ENCODE assay signal across 15 cellular contexts in genomic region chr11:8642226-8642625, GRCh38. TPM values are rescaled to one million over a fixed set of nuclear protein-coding genes. Genes with fewer than 3 reads are reported as not detected.
"Had no signal": no experiment of that assay in that cellular context is flagged by ENCODE, and none has a peak within 500 bp of the region (broad histone marks: within the 10 kb centered on the region; RNA-seq: fewer than 3 reads in every experiment).

No MANE protein-coding gene starts in this region.

- H3K27ac Mint-ChIP-seq: activated CD4-positive, alpha-beta memory T cell treated with anti-CD3 and anti-CD28 coated beads, Interleukin-2, amount 10 ng/mL, durations not matched to agents 7 days and 5 days; activated naive CD8-positive, alpha-beta T cell treated with anti-CD3 and anti-CD28 coated beads, Interleukin-2, amount 50 U/mL, for 24 hours; type B pancreatic cell had no signal

- H3K27me3 ChIP-seq: ascending aorta, cardiac muscle cell, ovary, suprapubic skin had no signal

- H3K4me1 Mint-ChIP-seq: neural crest cell had no signal

- H3K27ac ChIP-seq: ascending aorta, cardiac muscle cell, ovary, suprapubic skin had no signal

- H3K27me3 Mint-ChIP-seq: activated CD4-positive, alpha-beta memory T cell treated with anti-CD3 and anti-CD28 coated beads, Interleukin-2, amount 10 ng/mL, durations not matched to agents 7 days and 5 days; activated naive CD8-positive, alpha-beta T cell treated with anti-CD3 and anti-CD28 coated beads, Interleukin-2, amount 50 U/mL, for 24 hours; type B pancreatic cell had no signal

- H3K36me3 ChIP-seq: ovary had no signal

- H3K4me3 ChIP-seq: ascending aorta, cardiac muscle cell, ovary, suprapubic skin had no signal

- H3K9me3 ChIP-seq: ascending aorta, ovary, suprapubic skin had no signal

- ATAC-seq: left ventricle myocardium superior; stimulated activated naive CD8-positive, alpha-beta T cell treated with anti-CD3 and anti-CD28 coated beads, Interleukin-15, Interleukin-2, amounts not matched to agents 100 U/mL and 50 U/mL, for 24 hours had no signal

- H3K4me1 ChIP-seq: ascending aorta, suprapubic skin had no signal

- H3K4me3 Mint-ChIP-seq: activated CD4-positive, alpha-beta memory T cell treated with anti-CD3 and anti-CD28 coated beads, Interleukin-2, amount 10 ng/mL, durations not matched to agents 7 days and 5 days; activated naive CD8-positive, alpha-beta T cell treated with anti-CD3 and anti-CD28 coated beads, Interleukin-2, amount 50 U/mL, for 24 hours; neural crest cell; type B pancreatic cell had no signal

- DNase-seq: activated CD4-positive, alpha-beta memory T cell treated with anti-CD3 and anti-CD28 coated beads, Interleukin-2, amount 10 ng/mL, durations not matched to agents 7 days and 5 days; activated CD4-positive, alpha-beta T cell treated with anti-CD3 and anti-CD28 coated beads for 1 hour; activated CD8-positive, alpha-beta memory T cell treated with anti-CD3 and anti-CD28 coated beads, Interleukin-2, amount 50 U/mL, for 48 hours; activated naive CD4-positive, alpha-beta T cell; activated naive CD8-positive, alpha-beta T cell treated with anti-CD3 and anti-CD28 coated beads, Interleukin-2, amount 50 U/mL, for 24 hours; left ventricle myocardium superior; ovary; stimulated activated CD4-positive, alpha-beta T cell treated with anti-CD3 and anti-CD28 coated beads, Interleukin-4, amount 100 ng/mL, for 1 hour; stimulated activated CD8-positive, alpha-beta memory T cell treated with anti-CD3 and anti-CD28 coated beads, Interleukin-4, amount 100 ng/mL, for 48 hours; stimulated activated naive CD8-positive, alpha-beta T cell treated with anti-CD3 and anti-CD28 coated beads, Interleukin-15, Interleukin-2, amounts not matched to agents 100 U/mL and 50 U/mL, for 24 hours had no signal

- H3K9me3 Mint-ChIP-seq: activated CD4-positive, alpha-beta memory T cell treated with anti-CD3 and anti-CD28 coated beads, Interleukin-2, amount 10 ng/mL, durations not matched to agents 7 days and 5 days; activated naive CD8-positive, alpha-beta T cell treated with anti-CD3 and anti-CD28 coated beads, Interleukin-2, amount 50 U/mL, for 24 hours; neural crest cell; type B pancreatic cell had no signal

RNA-seq across cellular contexts. Expression of gene STK33, which starts 48.2 kb away (rescaled TPM):
- total RNA-seq: ascending aorta had no signal
